In the genomic region with DNA sequence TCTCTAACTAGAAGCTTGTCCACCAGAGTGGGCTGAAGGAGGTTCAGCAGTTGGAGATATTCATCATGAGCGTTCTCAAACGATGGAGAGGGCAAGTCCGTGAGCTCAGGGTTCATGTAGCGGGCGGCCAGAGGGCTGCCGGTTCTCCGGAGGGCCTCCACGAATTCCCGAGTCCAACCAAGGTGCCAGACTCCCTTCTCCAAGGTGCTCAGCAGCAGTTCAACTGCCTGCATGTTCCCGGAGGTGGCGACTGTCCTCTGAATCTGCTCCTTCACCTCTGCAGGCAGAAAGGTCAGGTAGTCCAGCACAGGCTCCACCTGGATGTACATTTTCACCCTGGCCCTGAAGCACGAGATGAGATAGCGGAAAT, we compare ENCODE assay signal across 9 cellular contexts. TPM values are rescaled to one million over a fixed set of nuclear protein-coding genes. Genes with fewer than 3 reads are reported as not detected.
DNase-seq lines count a peak whose midpoint lies in the region; FAIRE-seq and TF ChIP-seq lines count a peak whose summit lies in the region.
"Had no signal": no experiment of that assay in that cellular context is flagged by ENCODE, and none has a peak within 500 bp of the region (broad histone marks: within the 10 kb centered on the region; RNA-seq: fewer than 3 reads in every experiment).

No MANE protein-coding gene starts in this region.

- intact Hi-C loops in activated T-helper 1 cell treated with anti-CD3 and anti-CD28 coated beads, Interleukin-12 subunit alpha, Interleukin-12 subunit beta, Interleukin-2, Interleukin-4 antibody, amounts not matched to agents 30 ng/mL and 10 ng/mL and 1 ng/mL, durations not matched to agents 14 hours and 24 hours and 36 hours (cut with micrococcal nuclease): loop anchor here (1.0 to 5.0 kb wide), 6 partner anchors 26 to 1076 kb away; a partner anchor contains a TSS

- H3K27me3 ChIP-seq in H7 (ENCODE audit: control insufficient read depth, insufficient read depth, low read length): peaks cover 19% of the 10 kb centered on the region
- no peaks in the 10 kb centered on the region for H3K27me3 ChIP-seq in MM.1S (replicated peaks; ENCODE audit: insufficient read depth, low read length)

- H3K4me1 Mint-ChIP-seq in activated T-helper 1 cell treated with anti-CD3 and anti-CD28 coated beads, Interleukin-12 subunit alpha, Interleukin-12 subunit beta, Interleukin-2, Interleukin-4 antibody, amounts not matched to agents 30 ng/mL and 10 ng/mL and 1 ng/mL, durations not matched to agents 14 hours and 24 hours and 36 hours (ENCODE audit: low read depth): peaks cover 68% of the 10 kb centered on the region

- H3K27me3 Mint-ChIP-seq in activated T-helper 1 cell treated with anti-CD3 and anti-CD28 coated beads, Interleukin-12 subunit alpha, Interleukin-12 subunit beta, Interleukin-2, Interleukin-4 antibody, amounts not matched to agents 30 ng/mL and 10 ng/mL and 1 ng/mL, durations not matched to agents 14 hours and 24 hours and 36 hours (ENCODE audit: insufficient read depth): no peaks in the 10 kb centered on the region

- H3K9me2 ChIP-seq in MM.1S (replicated peaks; ENCODE audit: insufficient read depth, low read length): no peaks in the 10 kb centered on the region

- H3K4me3 Mint-ChIP-seq in activated T-helper 1 cell treated with anti-CD3 and anti-CD28 coated beads, Interleukin-12 subunit alpha, Interleukin-12 subunit beta, Interleukin-2, Interleukin-4 antibody, amounts not matched to agents 30 ng/mL and 10 ng/mL and 1 ng/mL, durations not matched to agents 14 hours and 24 hours and 36 hours: peak overlapping the region; percentile 93

- H3K36me3 ChIP-seq in H7 (replicated peaks; ENCODE audit: control insufficient read depth, insufficient read depth, low read length): no peaks in the 10 kb centered on the region
- no peaks in the 10 kb centered on the region for H3K36me3 ChIP-seq in MM.1S (replicated peaks; ENCODE audit: insufficient read depth, low read length)

- H3K79me2 ChIP-seq in MM.1S (ENCODE audit: low read length): peaks cover 69% of the 10 kb centered on the region

- H3K9me3 ChIP-seq in MM.1S (replicated peaks; ENCODE audit: insufficient read depth, low read length): no peaks in the 10 kb centered on the region

- no peaks in the 10 kb centered on the region for H4K20me1 ChIP-seq in MM.1S (ENCODE audit: insufficient read depth, low read length)

- TF ChIP-seq CTCF in GM10266 (IDR thresholded peaks at IDR 0.05; ENCODE audit: control insufficient read depth, insufficient read depth, low read depth, missing control alignments) (no peak), MM.1S (IDR thresholded peaks at IDR 0.05; ENCODE audit: low read length) (no peak)

- peak overlapping the region; percentile 90 for H3K27ac Mint-ChIP-seq in activated T-helper 1 cell treated with anti-CD3 and anti-CD28 coated beads, Interleukin-12 subunit alpha, Interleukin-12 subunit beta, Interleukin-2, Interleukin-4 antibody, amounts not matched to agents 30 ng/mL and 10 ng/mL and 1 ng/mL, durations not matched to agents 14 hours and 24 hours and 36 hours

- peaks cover 37% of the 10 kb centered on the region for H3K4me1 ChIP-seq in MM.1S (ENCODE audit: low read length)

- H3K27ac ChIP-seq in MM.1S (ENCODE audit: low read length): peak overlapping the region; percentile 89

- peak overlapping the region; percentile 75 for H3K4me2 ChIP-seq in MM.1S (ENCODE audit: low read depth, low read length)

- H3K4me3 ChIP-seq in H7 (ENCODE audit: insufficient read depth, low read depth, low read length): peak overlapping the region; percentile 54
- H3K4me3 ChIP-seq in MM.1S (ENCODE audit: low read length): peak overlapping the region; percentile 96

- H3K9me3 Mint-ChIP-seq in activated T-helper 1 cell treated with anti-CD3 and anti-CD28 coated beads, Interleukin-12 subunit alpha, Interleukin-12 subunit beta, Interleukin-2, Interleukin-4 antibody, amounts not matched to agents 30 ng/mL and 10 ng/mL and 1 ng/mL, durations not matched to agents 14 hours and 24 hours and 36 hours: no peaks in the 10 kb centered on the region

- H3K9ac ChIP-seq in MM.1S (ENCODE audit: low read length): peak overlapping the region; percentile 82

- H3F3A ChIP-seq in MM.1S (ENCODE audit: insufficient read depth, low read length): peaks cover 26% of the 10 kb centered on the region

- H3K36me3 Mint-ChIP-seq in activated T-helper 1 cell treated with anti-CD3 and anti-CD28 coated beads, Interleukin-12 subunit alpha, Interleukin-12 subunit beta, Interleukin-2, Interleukin-4 antibody, amounts not matched to agents 30 ng/mL and 10 ng/mL and 1 ng/mL, durations not matched to agents 14 hours and 24 hours and 36 hours (ENCODE audit: low read depth): peaks cover 24% of the 10 kb centered on the region

- peak overlapping the region; percentile 78 for H2AFZ ChIP-seq in MM.1S (ENCODE audit: low read length)

- DNase-seq in GM10266 (ENCODE audit: extremely low spot score) (peak; percentile 14), H7 (peak; percentile 21), MM.1S (peak; percentile 39), globus pallidus (ENCODE audit: low spot score) (peak; percentile 12), pons (ENCODE audit: low spot score) (peak; percentile 24), NCI-H1105 (lab: John Stamatoyannopoulos, UW) (no peak), GM19239 (ENCODE audit: insufficient read length, low spot score) (no peak)
- DNase-seq in activated T-helper 1 cell treated with anti-CD3 and anti-CD28 coated beads, Interleukin-12 subunit alpha, Interleukin-12 subunit beta, Interleukin-2, Interleukin-4 antibody, amounts not matched to agents 30 ng/mL and 10 ng/mL and 1 ng/mL, durations not matched to agents 14 hours and 24 hours and 36 hours (ENCODE audit: low spot score): peak; percentile 13

- no peak for FAIRE-seq in GM19239 (lab: Jason Lieb, UNC)
- FAIRE-seq: colon had no signal

RNA-seq across cellular contexts. Expression of a gene that starts 0.6 kb away (rescaled TPM):
- 0.55 TPM in 1 of 2 replicates, not detected in the other for total RNA-seq in H7 (2014; rRNA removed; shearing (Covaris generic))
- total RNA-seq in activated T-helper 1 cell treated with anti-CD3 and anti-CD28 coated beads, Interleukin-12 subunit alpha, Interleukin-12 subunit beta, Interleukin-2, Interleukin-4 antibody, amounts not matched to agents 30 ng/mL and 10 ng/mL and 1 ng/mL, durations not matched to agents 14 hours and 24 hours and 36 hours: 27.9 TPM in 2 replicates

RNA-seq across cellular contexts. Expression of a gene that starts 26.0 kb away (rescaled TPM):
- total RNA-seq in H7 (2014; rRNA removed; shearing (Covaris generic)): 23.1 and 34.8 TPM in 2 replicates
- 14.5 and 14.9 TPM in 2 replicates for total RNA-seq in activated T-helper 1 cell treated with anti-CD3 and anti-CD28 coated beads, Interleukin-12 subunit alpha, Interleukin-12 subunit beta, Interleukin-2, Interleukin-4 antibody, amounts not matched to agents 30 ng/mL and 10 ng/mL and 1 ng/mL, durations not matched to agents 14 hours and 24 hours and 36 hours

Comparison
In these comparisons a context has a peak if more than half of its experiments do, and no peak if none do; other contexts are left out.
1. DNase-seq: peak in GM10266 (single experiment), H7 (single experiment), MM.1S (single experiment), activated T-helper 1 cell treated with anti-CD3 and anti-CD28 coated beads, Interleukin-12 subunit alpha, Interleukin-12 subunit beta, Interleukin-2, Interleukin-4 antibody, amounts not matched to agents 30 ng/mL and 10 ng/mL and 1 ng/mL, durations not matched to agents 14 hours and 24 hours and 36 hours (single experiment), globus pallidus (single experiment) and pons (single experiment); none in NCI-H1105 (single experiment) and GM19239 (single experiment).
2. RNA of a gene that starts 0.6 kb away (total RNA-seq): 27.9 TPM in activated T-helper 1 cell treated with anti-CD3 and anti-CD28 coated beads, Interleukin-12 subunit alpha, Interleukin-12 subunit beta, Interleukin-2, Interleukin-4 antibody, amounts not matched to agents 30 ng/mL and 10 ng/mL and 1 ng/mL, durations not matched to agents 14 hours and 24 hours and 36 hours; 0.55 TPM in H7; every median in the first group is over 10 times any median in the second.